9 cellular contexts compared by ENCODE assay signal in the genomic region with DNA sequence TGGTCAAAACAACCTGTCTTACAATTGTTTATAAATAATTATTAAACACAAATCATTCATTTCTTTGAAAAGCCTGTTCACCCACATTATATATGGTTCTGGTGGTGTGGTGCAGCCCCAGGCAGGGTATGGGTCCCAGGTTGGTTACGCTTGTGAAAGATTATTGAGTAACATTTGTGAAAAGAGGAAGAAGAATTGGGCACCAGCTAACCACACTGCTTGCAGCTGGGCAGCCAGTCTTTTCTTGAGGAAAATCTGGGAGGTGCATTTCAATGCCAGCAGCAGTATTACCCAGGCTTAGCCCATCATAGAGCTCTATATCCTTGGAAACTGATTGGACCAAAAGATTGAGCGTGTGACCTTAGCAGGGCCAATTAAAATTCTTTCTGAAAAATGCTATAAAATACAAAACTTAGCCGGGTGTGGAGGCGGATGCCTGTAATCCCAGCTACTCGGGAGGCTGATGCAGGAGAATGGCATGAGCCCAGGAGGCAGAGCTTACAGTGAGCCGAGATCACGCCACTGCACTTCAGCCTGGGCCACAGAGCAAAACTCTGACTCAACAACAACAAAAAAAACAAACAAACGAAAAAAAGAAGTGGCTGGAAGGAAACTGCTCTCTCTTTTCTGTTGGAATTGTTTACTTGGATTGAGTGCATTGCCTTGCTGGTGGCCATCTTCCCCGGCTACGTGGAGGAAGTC.
A peak's percentile ranks its signal among the peaks of the same experiment; 100 is the strongest.
DNase-seq lines count a peak whose midpoint lies in the region; ATAC-seq and TF ChIP-seq lines count a peak whose summit lies in the region.
"Had no signal": no experiment of that assay in that cellular context is flagged by ENCODE, and none has a peak within 500 bp of the region (broad histone marks: within the 10 kb centered on the region; RNA-seq: fewer than 3 reads in every experiment).

No MANE protein-coding gene starts in this region.

- H3K36me3 Mint-ChIP-seq in stimulated activated naive CD8-positive, alpha-beta T cell treated with anti-CD3 and anti-CD28 coated beads, Interleukin-15, Interleukin-2, amounts not matched to agents 100 ng/mL and 50 ng/mL, for 24 hours (ENCODE audit: low read depth), result no peaks in the 10 kb centered on the region
- H3K36me3 Mint-ChIP-seq in effector memory CD8-positive, alpha-beta T cell (ENCODE audit: insufficient read depth), result peaks cover 7% of the 10 kb centered on the region

- H3K4me3 Mint-ChIP-seq in stimulated activated naive CD8-positive, alpha-beta T cell treated with anti-CD3 and anti-CD28 coated beads, Interleukin-15, Interleukin-2, amounts not matched to agents 100 ng/mL and 50 ng/mL, for 24 hours, result no peak overlapping the region
- H3K4me3 Mint-ChIP-seq in effector memory CD8-positive, alpha-beta T cell, result peak overlapping the region; percentile 10 to 38

- peak overlapping the region; percentile 21 for H3K27ac Mint-ChIP-seq in stimulated activated naive CD8-positive, alpha-beta T cell treated with anti-CD3 and anti-CD28 coated beads, Interleukin-15, Interleukin-2, amounts not matched to agents 100 ng/mL and 50 ng/mL, for 24 hours
- peak overlapping the region in 1 of 2 donors; percentile 76 for H3K27ac Mint-ChIP-seq in effector memory CD8-positive, alpha-beta T cell

- TF ChIP-seq POLR2A in erythroblast (IDR thresholded peaks at IDR 0.05; ENCODE audit: low read length), result no peak

- peaks cover 37% of the 10 kb centered on the region for H3K4me1 Mint-ChIP-seq in stimulated activated naive CD8-positive, alpha-beta T cell treated with anti-CD3 and anti-CD28 coated beads, Interleukin-15, Interleukin-2, amounts not matched to agents 100 ng/mL and 50 ng/mL, for 24 hours (ENCODE audit: low read depth)
- peaks cover 10 to 12% of the 10 kb centered on the region in 2 donors for H3K4me1 Mint-ChIP-seq in effector memory CD8-positive, alpha-beta T cell (ENCODE audit: low read depth in 2 of 2)

- ATAC-seq in stimulated activated naive CD8-positive, alpha-beta T cell treated with anti-CD3 and anti-CD28 coated beads, Interleukin-15, Interleukin-2, amounts not matched to agents 100 U/mL and 50 U/mL, for 24 hours, result no peak
- ATAC-seq in effector memory CD8-positive, alpha-beta T cell (replicated peaks), result no peak
- ATAC-seq in GM19351 (IDR thresholded peaks at IDR 0.05; ENCODE audit: unreplicated experiment), result no peak
- no peak for ATAC-seq in HG02852 (IDR thresholded peaks at IDR 0.05; ENCODE audit: unreplicated experiment)
- no peak for ATAC-seq in HG03521 (IDR thresholded peaks at IDR 0.05; ENCODE audit: unreplicated experiment)

- no peak for DNase-seq in stimulated activated naive CD8-positive, alpha-beta T cell treated with anti-CD3 and anti-CD28 coated beads, Interleukin-15, Interleukin-2, amounts not matched to agents 100 U/mL and 50 U/mL, for 24 hours
- DNase-seq in KG1 (lab: John Stamatoyannopoulos, UW) (peak; percentile 36), erythroblast (lab: John Stamatoyannopoulos, UW) (no peak)
- DNase-seq in effector memory CD8-positive, alpha-beta T cell, result no peak
- DNase-seq: stimulated activated CD4-positive, alpha-beta T cell treated with anti-CD3 and anti-CD28 coated beads, Interleukin-12 subunit alpha, Interleukin-12 subunit beta, amount 100 ng/mL, for 4 hours had no signal

- no peaks in the 10 kb centered on the region for H3K27me3 Mint-ChIP-seq in stimulated activated naive CD8-positive, alpha-beta T cell treated with anti-CD3 and anti-CD28 coated beads, Interleukin-15, Interleukin-2, amounts not matched to agents 100 ng/mL and 50 ng/mL, for 24 hours
- H3K27me3 Mint-ChIP-seq in effector memory CD8-positive, alpha-beta T cell, result no peaks in the 10 kb centered on the region

- no peaks in the 10 kb centered on the region for H3K9me3 Mint-ChIP-seq in stimulated activated naive CD8-positive, alpha-beta T cell treated with anti-CD3 and anti-CD28 coated beads, Interleukin-15, Interleukin-2, amounts not matched to agents 100 ng/mL and 50 ng/mL, for 24 hours
- no peaks in the 10 kb centered on the region for H3K9me3 Mint-ChIP-seq in effector memory CD8-positive, alpha-beta T cell
